Comparison of ENCODE assay signal across 12 cellular contexts in the genomic region with DNA sequence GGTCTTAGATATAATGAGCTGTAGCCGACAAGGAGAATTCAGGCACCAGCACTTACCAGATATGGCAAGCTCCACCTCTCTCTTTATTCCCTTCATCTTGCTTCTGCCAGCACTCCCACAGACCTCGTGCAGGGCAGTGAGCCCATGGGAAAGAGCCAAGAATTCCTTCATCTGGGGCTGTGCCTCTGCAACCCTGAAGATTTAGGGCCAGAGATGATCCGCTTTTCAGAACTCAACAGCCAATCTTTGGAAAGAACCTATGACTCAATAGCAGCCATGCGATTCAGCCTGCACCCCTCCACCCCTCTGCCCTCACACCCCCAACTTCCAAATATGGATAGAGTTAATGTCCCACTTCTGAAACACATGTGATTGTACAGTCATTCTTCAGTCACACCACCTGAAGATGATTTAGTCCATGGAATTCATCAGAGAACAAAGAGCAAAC.
DNase-seq lines count a peak whose midpoint lies in the region; ATAC-seq and TF ChIP-seq lines count a peak whose summit lies in the region.
"Had no signal": no experiment of that assay in that cellular context is flagged by ENCODE, and none has a peak within 500 bp of the region (broad histone marks: within the 10 kb centered on the region; RNA-seq: fewer than 3 reads in every experiment).

No MANE protein-coding gene starts in this region.

- H3K4me1 ChIP-seq in heart right ventricle (peaks cover 3 to 41% (median 20%) of the 10 kb centered on the region in 9 donors), gastrocnemius medialis (peaks cover 7 to 15% of the 10 kb centered on the region in 2 donors)

- TF ChIP-seq CTCF in heart right ventricle (IDR thresholded peaks at IDR 0.05) (no peak), gastrocnemius medialis (IDR thresholded peaks at IDR 0.05 in 4 of 5, conservative IDR thresholded peaks at IDR 0.05 in 1 of 5) (no peak)

- no peaks in the 10 kb centered on the region for H3K27me3 ChIP-seq in heart right ventricle
- H3K27me3 ChIP-seq in gastrocnemius medialis: no peaks in the 10 kb centered on the region

- H3K36me3 ChIP-seq in heart right ventricle: no peaks in the 10 kb centered on the region
- H3K36me3 ChIP-seq in gastrocnemius medialis: no peaks in the 10 kb centered on the region

- H3K4me3 ChIP-seq in heart right ventricle: no peak overlapping the region
- no peak overlapping the region for H3K4me3 ChIP-seq in gastrocnemius medialis

- ATAC-seq in heart right ventricle: peak; percentile 84 to 97 (median 94)
- ATAC-seq in gastrocnemius medialis: peak; percentile 88 to 92

- WGBS in heart right ventricle, 2 donors: 28 to 40% methylated on average over 4 of the region's 4 CpGs

- intact Hi-C loops in heart right ventricle (cut with DNase I) (loop anchor here in 1 of 10 donors (5.0 to 10.0 kb wide), 2 partner anchors 39 to 699 kb away; partner anchors contain the start of gene IGFBP5), gastrocnemius medialis (cut with DNase I; ENCODE audit: low total_unique reads) (no loop called here)

- TF ChIP-seq POLR2A in gastrocnemius medialis (IDR thresholded peaks at IDR 0.05): no peak

- DNase-seq in ELR (ENCODE audit: low read depth) (peak; percentile 67), amniotic epithelial cell (ENCODE audit: low read depth) (peak; percentile 97), heart right ventricle (peak; percentile 50 to 79), gastrocnemius medialis (peak; percentile 40 to 78), NCI-H774 (lab: John Stamatoyannopoulos, UW) (no peak), medulla oblongata (ENCODE audit: extremely low spot score) (no peak), hippocampal formation (lab: John Stamatoyannopoulos, UW) (no peak), Kasumi-1 (lab: John Stamatoyannopoulos, UW) (no peak)
- DNase-seq: activated CD4-positive, alpha-beta memory T cell treated with anti-CD3 and anti-CD28 coated beads for 36 hours; Calu3; central memory CD4-positive, alpha-beta T cell; islet precursor cell had no signal

- in situ Hi-C loops in gastrocnemius medialis (cut with MboI; ENCODE audit: low sequenced_read_pairs in 4 of 4): no loop called here

- H3K9me3 ChIP-seq in heart right ventricle: peaks cover 0 to 17% (median 0%) of the 10 kb centered on the region in 11 donors
- H3K9me3 ChIP-seq in gastrocnemius medialis: no peaks in the 10 kb centered on the region

- peak overlapping the region in 6 of 10 donors; percentile 53 to 79 (median 72) for H3K27ac ChIP-seq in heart right ventricle
- peak overlapping the region; percentile 25 to 57 (median 45) for H3K27ac ChIP-seq in gastrocnemius medialis

Comparison
In these comparisons a context has a peak if more than half of its experiments do, and no peak if none do; other contexts are left out.
1. DNase-seq: peak in ELR (single experiment), amniotic epithelial cell (single experiment), heart right ventricle (2 of 2) and gastrocnemius medialis (2 of 2); none in NCI-H774 (single experiment), medulla oblongata (single experiment), hippocampal formation (0 of 2) and Kasumi-1 (0 of 2).